1 cellular context compared by ENCODE assay signal in genomic region chr16:4517812-4518211, GRCh38.
TF ChIP-seq lines count a peak whose summit lies in the region.

No MANE protein-coding gene starts in this region.

TF ChIP-seq in K562, 482 proteins besides CTCF, POLR2A, EP300 and RAD21 (continues in another document):
- TF ChIP-seq KAT7 (CRISPR knock-in tag; IDR thresholded peaks at IDR 0.05; ENCODE audit: borderline replicate concordance) (no peak), POLR2AphosphoS2 (IDR thresholded peaks at IDR 0.05; ENCODE audit: low read length) (no peak), ZNF512 (tag; IDR thresholded peaks at IDR 0.05) (no peak), SMC3 (conservative IDR thresholded peaks at IDR 0.05; ENCODE audit: insufficient read depth, low read depth, low read length) (peak; percentile 64), ZNF280A (IDR thresholded peaks at IDR 0.05; ENCODE audit: low read depth, partially characterized antibody) (no peak), PRDM10 (IDR thresholded peaks at IDR 0.05; ENCODE audit: partially characterized antibody) (peak; percentile 38), DMBX1 (CRISPR knock-in tag; IDR thresholded peaks at IDR 0.05; ENCODE audit: borderline replicate concordance) (no peak), CC2D1A (IDR thresholded peaks at IDR 0.05) (peak; percentile 60; the same call in 1 of the 2 replicates), ARID2 (IDR thresholded peaks at IDR 0.05) (peak; percentile 58; the same call in 1 of the 2 replicates), SMAD3 (CRISPR knock-in tag; conservative IDR thresholded peaks at IDR 0.05) (no peak), ZNF431 (CRISPR knock-in tag; IDR thresholded peaks at IDR 0.05) (no peak), NFRKB (IDR thresholded peaks at IDR 0.05; ENCODE audit: low read depth) (no peak), BRD9 (IDR thresholded peaks at IDR 0.05; ENCODE audit: low read depth, partially characterized antibody) (no peak), ZBTB7A (IDR thresholded peaks at IDR 0.05; ENCODE audit: borderline replicate concordance, control insufficient read depth, low read depth, low read length) (peak; percentile 55; the same call in 1 of the 2 replicates), NELFE (IDR thresholded peaks at IDR 0.05; ENCODE audit: insufficient read depth, insufficient read length) (no peak), WHSC1 (IDR thresholded peaks at IDR 0.05; ENCODE audit: low read length) (no peak), HNRNPL (IDR thresholded peaks at IDR 0.05; ENCODE audit: low read depth, low read length) (no peak), ZNF175 (CRISPR knock-in tag; IDR thresholded peaks at IDR 0.05; ENCODE audit: low read depth) (no peak), SRSF9 (IDR thresholded peaks at IDR 0.05; ENCODE audit: borderline replicate concordance, low read depth, low read length) (no peak), NRF1 (conservative IDR thresholded peaks at IDR 0.05 in 1 of 2, IDR thresholded peaks at IDR 0.05 in 1 of 2) (no peak), ZNF785 (CRISPR knock-in tag; IDR thresholded peaks at IDR 0.05) (no peak), HMBOX1 (IDR thresholded peaks at IDR 0.05) (no peak), ZBTB1 (CRISPR knock-in tag; IDR thresholded peaks at IDR 0.05; ENCODE audit: borderline replicate concordance, low read depth) (no peak), NR2C1 (IDR thresholded peaks at IDR 0.05) (no peak), NR2C1 (tag; IDR thresholded peaks at IDR 0.05) (no peak), CTBP1 (IDR thresholded peaks at IDR 0.05; ENCODE audit: borderline replicate concordance) (peak; percentile 23; the same call in 1 of the 2 replicates), ZNF408 (CRISPR knock-in tag; IDR thresholded peaks at IDR 0.05; ENCODE audit: low read depth) (no peak), ZNF766 (CRISPR knock-in tag; conservative IDR thresholded peaks at IDR 0.05) (no peak), CEBPB (tag; IDR thresholded peaks at IDR 0.05) (no peak), ZNF212 (CRISPR knock-in tag; IDR thresholded peaks at IDR 0.05) (no peak), ZNF407 (IDR thresholded peaks at IDR 0.05; ENCODE audit: low read depth) (no peak), SRSF7 (optimal IDR thresholded peaks at IDR 0.05; ENCODE audit: low read depth, low read length) (no peak), IRF9 (tag; IDR thresholded peaks at IDR 0.05) (no peak), DLX4 (CRISPR knock-in tag; IDR thresholded peaks at IDR 0.05) (no peak), EZH2 (IDR thresholded peaks at IDR 0.05; ENCODE audit: borderline replicate concordance, low read depth, low read length) (no peak), FOXJ3 (CRISPR knock-in tag; IDR thresholded peaks at IDR 0.05) (no peak), NONO (IDR thresholded peaks at IDR 0.05; ENCODE audit: low read depth in 2 of 2, low read length in 1 of 2) (no peak), SNRNP70 (optimal IDR thresholded peaks at IDR 0.05; ENCODE audit: low read depth, low read length) (no peak), SMAD2 (IDR thresholded peaks at IDR 0.05; ENCODE audit: low read depth, low read length) (no peak), ESRRB (CRISPR knock-in tag; IDR thresholded peaks at IDR 0.05; ENCODE audit: borderline replicate concordance) (no peak), ATF2 (CRISPR knock-in tag; IDR thresholded peaks at IDR 0.05) (no peak)
